Comparison of ENCODE assay signal across 21 cellular contexts in the genomic region with DNA sequence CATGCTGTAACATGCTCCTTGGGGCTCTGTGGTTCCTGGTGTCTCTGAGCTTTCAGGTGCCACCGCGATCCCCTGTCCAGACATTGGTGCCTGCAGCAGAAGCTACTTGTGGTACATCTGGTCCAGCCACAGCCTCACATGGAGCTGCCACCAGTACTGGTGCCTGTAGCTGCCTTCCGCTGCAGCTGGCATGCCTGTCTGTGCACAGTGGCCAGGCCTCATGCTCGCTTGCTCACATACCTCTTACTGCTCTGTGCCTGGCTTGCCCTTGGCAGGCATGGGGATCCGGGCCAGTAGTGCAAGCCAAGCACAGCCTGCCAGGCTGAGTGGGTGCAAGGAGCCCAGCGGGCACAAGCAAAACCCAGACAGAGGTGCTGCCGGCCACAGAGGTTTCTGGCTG.
"Had no signal": no experiment of that assay in that cellular context is flagged by ENCODE, and none has a peak within 500 bp of the region (broad histone marks: within the 10 kb centered on the region; RNA-seq: fewer than 3 reads in every experiment).

No MANE protein-coding gene starts in this region.

- DNase-seq: head of caudate nucleus; islet precursor cell; kidney glomerular epithelial cell; left colon; naive thymus-derived CD8-positive, alpha-beta T cell; nucleus accumbens; retina; right lobe of liver; stimulated activated CD4-positive, alpha-beta T cell treated with anti-CD3 and anti-CD28 coated beads, Interleukin-12 subunit alpha, Interleukin-12 subunit beta, amount 100 ng/mL, for 4 hours; stimulated activated CD4-positive, alpha-beta T cell treated with anti-CD3 and anti-CD28 coated beads, Interleukin-15, amount 100 ng/mL, for 24 hours; stimulated activated CD4-positive, alpha-beta T cell treated with anti-CD3 and anti-CD28 coated beads, Interleukin-2, amount 100 ng/mL, for 24 hours; stimulated activated CD4-positive, alpha-beta T cell treated with anti-CD3 and anti-CD28 coated beads, Interleukin-4, amount 100 ng/mL, for 1 hour; stimulated activated naive B cell treated with anti-CD40 and anti-IgM and Interleukin-4, amounts not matched to agents 10 μg/mL and 1 μg/mL and 100 μg/mL, for 72 hours; stimulated activated naive CD8-positive, alpha-beta T cell treated with anti-CD3 and anti-CD28 coated beads, Interleukin-15, Interleukin-2, amounts not matched to agents 100 U/mL and 50 U/mL, for 24 hours; stomach; testis; thyroid gland; transverse colon had no signal

- ATAC-seq: left colon; left lung; naive thymus-derived CD8-positive, alpha-beta T cell; pancreas; right lobe of liver; stimulated activated naive B cell treated with anti-CD40 and anti-IgM and Interleukin-4, amounts not matched to agents 10 μg/mL and 1 μg/mL and 100 μg/mL, for 72 hours; stimulated activated naive CD8-positive, alpha-beta T cell treated with anti-CD3 and anti-CD28 coated beads, Interleukin-15, Interleukin-2, amounts not matched to agents 100 U/mL and 50 U/mL, for 24 hours had no signal

- FAIRE-seq: pancreas, urothelium cell line had no signal
